ENCODE assay signal across 8 cellular contexts in genomic region chr14:20343092-20343854, GRCh38. TPM values are rescaled to one million over a fixed set of nuclear protein-coding genes. Genes with fewer than 3 reads are reported as not detected.
A peak's percentile ranks its signal among the peaks of the same experiment; 100 is the strongest.
DNase-seq lines count a peak whose midpoint lies in the region; ATAC-seq and TF ChIP-seq lines count a peak whose summit lies in the region.

PARP2 (plus strand) TSS chr14:20343635; CDS start chr14:20343642, 7 bp downstream.

- CTCF ChIA-PET in RWPE1 (lab: Yijun Ruan, JAX), result interaction anchor here (0.6 to 2.7 kb wide), 6 partner anchors 11 to 889 kb away, joined by 3 to 15 read pairs (median 6); partner anchors contain the start of gene CCNB1IP1
- CTCF ChIA-PET in naive thymus-derived CD4-positive, alpha-beta T cell (lab: Charles Lee), result interaction anchor here (0.7 to 6.6 kb wide), 9 partner anchors 11 to 340 kb away, joined by 3 to 68 read pairs (median 6); partner anchors contain the start of genes CCNB1IP1 and RNASE4

- no peaks in the 10 kb centered on the region for H3K27me3 ChIP-seq in fibroblast of lung (ENCODE audit: control insufficient read depth, insufficient read depth, low read length)
- H3K27me3 ChIP-seq in naive thymus-derived CD4-positive, alpha-beta T cell (ENCODE audit: control insufficient read depth in 2 of 2, insufficient read depth in 2 of 2, low read length in 2 of 2), result no peaks in the 10 kb centered on the region

- H3K4me3 ChIP-seq in LNCaP clone FGC (ENCODE audit: low read depth, low read length) (peak within 1 kb of the TSS; percentile 95), fibroblast of lung (replicated peaks in 1 of 4; ENCODE audit: control extremely low read depth in 1 of 4, insufficient read depth in 1 of 4, low read depth in 3 of 4, low read length in 4 of 4) (peak within 1 kb of the TSS; percentile 67 to 98 (median 86))
- peak within 1 kb of the TSS; percentile 74 for H3K4me3 ChIP-seq in naive thymus-derived CD4-positive, alpha-beta T cell (ENCODE audit: low read length)

- peak within 1 kb of the TSS; percentile 65 for H3K9ac ChIP-seq in fibroblast of lung (ENCODE audit: insufficient read depth, low read length)

- H4K20me1 ChIP-seq in fibroblast of lung (ENCODE audit: control insufficient read depth, extremely low read depth, insufficient read depth, low read length), result no peaks in the 10 kb centered on the region

- intact Hi-C loops in naive thymus-derived CD4-positive, alpha-beta T cell (cut with micrococcal nuclease), result loop anchor here (1.0 to 5.0 kb wide), 16 partner anchors 10 to 1113 kb away; partner anchors contain the start of genes APEX1 (in 2 of the 2), CCNB1IP1 (in 2 of the 2), PIP4P1 (in 2 of the 2) and TEP1 (in 2 of the 2)

- peaks cover 51% of the 10 kb centered on the region for H3K36me3 Mint-ChIP-seq in activated T-helper 17 cell treated with anti-CD3 and anti-CD28 coated beads, Interleukin-2, amount 50 U/mL, for 72 hours (ENCODE audit: low read depth)
- peaks cover 4 to 13% (median 10%) of the 10 kb centered on the region in 5 donors for H3K36me3 Mint-ChIP-seq in naive thymus-derived CD4-positive, alpha-beta T cell
- H3K36me3 Mint-ChIP-seq in stimulated activated naive B cell treated with anti-CD40 and anti-IgM and Interleukin-4, amounts not matched to agents 10 μg/mL and 1 μg/mL and 100 μg/mL, for 72 hours, result peaks cover 15 to 28% of the 10 kb centered on the region in 2 donors

- H3K79me2 ChIP-seq in fibroblast of lung (ENCODE audit: control insufficient read depth, insufficient read depth, low read length), result peaks cover 5% of the 10 kb centered on the region

- H3K27ac ChIP-seq in RWPE1 (peak within 1 kb of the TSS; percentile 98), fibroblast of lung (ENCODE audit: insufficient read depth, low read length) (peak within 1 kb of the TSS; percentile 86)
- H3K27ac ChIP-seq in naive thymus-derived CD4-positive, alpha-beta T cell (ENCODE audit: low read depth, low read length), result peak within 1 kb of the TSS; percentile 91

- no peaks in the 10 kb centered on the region for H3K36me3 ChIP-seq in fibroblast of lung (ENCODE audit: control insufficient read depth, insufficient read depth, low read length)
- H3K36me3 ChIP-seq in naive thymus-derived CD4-positive, alpha-beta T cell (ENCODE audit: control insufficient read depth in 2 of 3, insufficient read depth in 3 of 3, low read length in 3 of 3), result peaks cover 0 to 11% (median 0%) of the 10 kb centered on the region in 3 experiments

- no peaks in the 10 kb centered on the region for H3K27me3 Mint-ChIP-seq in activated T-helper 17 cell treated with anti-CD3 and anti-CD28 coated beads, Interleukin-2, amount 50 U/mL, for 72 hours
- H3K27me3 Mint-ChIP-seq in naive thymus-derived CD4-positive, alpha-beta T cell, result peaks cover 0 to 7% (median 0%) of the 10 kb centered on the region in 5 donors
- H3K27me3 Mint-ChIP-seq in stimulated activated naive B cell treated with anti-CD40 and anti-IgM and Interleukin-4, amounts not matched to agents 10 μg/mL and 1 μg/mL and 100 μg/mL, for 72 hours, result no peaks in the 10 kb centered on the region

- peak; percentile 94 for ATAC-seq in activated T-helper 17 cell treated with anti-CD3 and anti-CD28 coated beads, Interleukin-2, amount 50 U/mL, for 72 hours (replicated peaks)
- ATAC-seq in naive thymus-derived CD4-positive, alpha-beta T cell, result peak; percentile 86
- ATAC-seq in stimulated activated naive B cell treated with anti-CD40 and anti-IgM and Interleukin-4, amounts not matched to agents 10 μg/mL and 1 μg/mL and 100 μg/mL, for 72 hours (replicated peaks), result peak; percentile 92 to 93

- peak within 1 kb of the TSS; percentile 77 for H2AFZ ChIP-seq in fibroblast of lung (ENCODE audit: low read length)

- H3K4me1 Mint-ChIP-seq in activated T-helper 17 cell treated with anti-CD3 and anti-CD28 coated beads, Interleukin-2, amount 50 U/mL, for 72 hours, result peaks cover 11% of the 10 kb centered on the region
- H3K4me1 Mint-ChIP-seq in naive thymus-derived CD4-positive, alpha-beta T cell, result peaks cover 6 to 27% (median 18%) of the 10 kb centered on the region in 7 donors
- peaks cover 10 to 16% of the 10 kb centered on the region in 2 donors for H3K4me1 Mint-ChIP-seq in stimulated activated naive B cell treated with anti-CD40 and anti-IgM and Interleukin-4, amounts not matched to agents 10 μg/mL and 1 μg/mL and 100 μg/mL, for 72 hours

- no peaks in the 10 kb centered on the region for H3K9me3 Mint-ChIP-seq in activated T-helper 17 cell treated with anti-CD3 and anti-CD28 coated beads, Interleukin-2, amount 50 U/mL, for 72 hours
- H3K9me3 Mint-ChIP-seq in naive thymus-derived CD4-positive, alpha-beta T cell, result peaks cover 0 to 6% (median 0%) of the 10 kb centered on the region in 11 donors
- H3K9me3 Mint-ChIP-seq in stimulated activated naive B cell treated with anti-CD40 and anti-IgM and Interleukin-4, amounts not matched to agents 10 μg/mL and 1 μg/mL and 100 μg/mL, for 72 hours, result no peaks in the 10 kb centered on the region

- peak within 1 kb of the TSS; percentile 86 for H3K4me2 ChIP-seq in fibroblast of lung (ENCODE audit: extremely low read depth, insufficient read depth, low read length)

- peak within 1 kb of the TSS; percentile 98 for H3K27ac Mint-ChIP-seq in activated T-helper 17 cell treated with anti-CD3 and anti-CD28 coated beads, Interleukin-2, amount 50 U/mL, for 72 hours
- peak within 1 kb of the TSS; percentile 91 to 98 (median 97) for H3K27ac Mint-ChIP-seq in naive thymus-derived CD4-positive, alpha-beta T cell
- peak within 1 kb of the TSS; percentile 95 for H3K27ac Mint-ChIP-seq in stimulated activated naive B cell treated with anti-CD40 and anti-IgM and Interleukin-4, amounts not matched to agents 10 μg/mL and 1 μg/mL and 100 μg/mL, for 72 hours

- no peaks in the 10 kb centered on the region for H3K9me3 ChIP-seq in fibroblast of lung (ENCODE audit: control insufficient read depth, insufficient read depth, low read depth, low read length)
- no peaks in the 10 kb centered on the region for H3K9me3 ChIP-seq in naive thymus-derived CD4-positive, alpha-beta T cell (ENCODE audit: control insufficient read depth in 2 of 3, low read length in 3 of 3)

- peaks cover 4% of the 10 kb centered on the region for H3K4me1 ChIP-seq in fibroblast of lung (ENCODE audit: control insufficient read depth, extremely low read depth, insufficient read depth, low read length)
- peaks cover 4 to 5% of the 10 kb centered on the region in 2 donors for H3K4me1 ChIP-seq in naive thymus-derived CD4-positive, alpha-beta T cell (ENCODE audit: control insufficient read depth in 2 of 2, insufficient read depth in 2 of 2, low read length in 2 of 2)

- DNase-seq in EH (ENCODE audit: low read depth), result peak; percentile 100
- peak; percentile 95 for DNase-seq in GOT3 (lab: John Stamatoyannopoulos, UW)
- DNase-seq in LNCaP clone FGC (ENCODE audit: low read depth), result peak; percentile 99
- peak; percentile 96 for DNase-seq in RWPE1 (ENCODE audit: low spot score)
- DNase-seq in fibroblast of lung (ENCODE audit: low read depth in 2 of 2), result peak; percentile 100
- peak; percentile 82 to 94 (median 93) for DNase-seq in naive thymus-derived CD4-positive, alpha-beta T cell
- DNase-seq in stimulated activated naive B cell treated with anti-CD40 and anti-IgM and Interleukin-4, amounts not matched to agents 10 μg/mL and 1 μg/mL and 100 μg/mL, for 72 hours, result peak; percentile 99

- TF ChIP-seq CTCF in LNCaP clone FGC (IDR thresholded peaks at IDR 0.05; ENCODE audit: control insufficient read depth, extremely low read depth, insufficient read depth) (no peak), RWPE1 (conservative IDR thresholded peaks at IDR 0.05; ENCODE audit: low read depth) (no peak), fibroblast of lung (conservative IDR thresholded peaks at IDR 0.05 in 1 of 2, IDR thresholded peaks at IDR 0.05 in 1 of 2; ENCODE audit: low read depth in 1 of 2, low read length in 2 of 2) (no peak)

- POLR2A ChIA-PET in RWPE1 (lab: Yijun Ruan, JAX; ENCODE audit: low non-redundant PET), result interaction anchor here (0.5 to 1.7 kb wide), 9 partner anchors 11 to 700 kb away, joined by 3 to 11 read pairs (median 5); partner anchors contain the start of genes APEX1, NDRG2, OSGEP and PIP4P1
- POLR2A ChIA-PET in naive thymus-derived CD4-positive, alpha-beta T cell (lab: Charles Lee), result interaction anchor here (0.6 to 3.6 kb wide), 19 partner anchors 10 to 340 kb away, joined by 3 to 40 read pairs (median 5); partner anchors contain the start of genes APEX1, CCNB1IP1, OSGEP and PIP4P1

- H3K4me3 Mint-ChIP-seq in activated T-helper 17 cell treated with anti-CD3 and anti-CD28 coated beads, Interleukin-2, amount 50 U/mL, for 72 hours, result peak within 1 kb of the TSS; percentile 94
- peak within 1 kb of the TSS; percentile 82 to 99 (median 95) for H3K4me3 Mint-ChIP-seq in naive thymus-derived CD4-positive, alpha-beta T cell
- H3K4me3 Mint-ChIP-seq in stimulated activated naive B cell treated with anti-CD40 and anti-IgM and Interleukin-4, amounts not matched to agents 10 μg/mL and 1 μg/mL and 100 μg/mL, for 72 hours, result peak within 1 kb of the TSS; percentile 90 to 94

RNA-seq across cellular contexts. Expression of gene PARP2, which starts in this region (rescaled TPM):
- 10 to 100 TPM; 35.2 to 65.3 TPM for total RNA-seq in activated T-helper 17 cell treated with anti-CD3 and anti-CD28 coated beads, Interleukin-2, amount 50 U/mL, for 72 hours
- total RNA-seq in fibroblast of lung, result 5.6 and 6.6 TPM in 2 replicates
- 16.9 and 28.7 TPM in 2 replicates for polyA plus RNA-seq in fibroblast of lung
- polyA plus RNA-seq in fibroblast of lung (2012), result 10.4 and 21.2 TPM in 2 replicates
- polyA minus RNA-seq in fibroblast of lung (ENCODE audit: low replicate concordance), result 4.3 and 5.9 TPM in 2 replicates
- 10 to 100 TPM; 15.3 to 24.5 (median 21.3) TPM for total RNA-seq in naive thymus-derived CD4-positive, alpha-beta T cell
- 10 to 100 TPM in 1 of 2 donors, 1 to 10 TPM in 1; 9.8 to 14.0 TPM for polyA plus RNA-seq in naive thymus-derived CD4-positive, alpha-beta T cell

Comparison
In these comparisons a context has a peak if more than half of its experiments do, and no peak if none do; other contexts are left out.
1. Peak in every context shown above with its lines: DNase-seq, ATAC-seq, H3K4me3 ChIP-seq and H3K27ac ChIP-seq.